ENCODE assay signal across 32 cellular contexts in genomic region chr12:112778400-112778799, GRCh38. TPM values are rescaled to one million over a fixed set of nuclear protein-coding genes. Genes with fewer than 3 reads are reported as not detected.
"Had no signal": no experiment of that assay in that cellular context is flagged by ENCODE, and none has a peak within 500 bp of the region (broad histone marks: within the 10 kb centered on the region; RNA-seq: fewer than 3 reads in every experiment).

No MANE protein-coding gene starts in this region.

- DNase-seq: dorsolateral prefrontal cortex; effector CD8-positive, alpha-beta T cell; foreskin fibroblast; gastrocnemius medialis; head of caudate nucleus; kidney; left lung; mesenchymal stem cell; mucosa of descending colon; naive B cell; nucleus accumbens; sigmoid colon; stimulated activated CD4-positive, alpha-beta T cell treated with anti-CD3 and anti-CD28 coated beads, Interleukin-2, amount 100 ng/mL, for 24 hours; stimulated activated CD4-positive, alpha-beta T cell treated with anti-CD3 and anti-CD28 coated beads, Interleukin-4, amount 100 ng/mL, for 24 hours; stimulated activated naive CD4-positive, alpha-beta T cell treated with Interleukin-2 at 50 U/mL for 16 hours; stomach; tibial artery had no signal

- H3K27ac Mint-ChIP-seq: endodermal cell; mesothelial cell of epicardium; naive B cell; nephron; stimulated activated effector memory CD8-positive, alpha-beta T cell treated with anti-CD3 and anti-CD28 coated beads, Interleukin-12 subunit alpha, Interleukin-12 subunit beta, amount 100 ng/mL, for 72 hours; type B pancreatic cell had no signal

- H3K4me1 Mint-ChIP-seq: mesothelial cell of epicardium; naive B cell; nephron; stimulated activated effector memory CD8-positive, alpha-beta T cell treated with anti-CD3 and anti-CD28 coated beads, Interleukin-12 subunit alpha, Interleukin-12 subunit beta, amount 100 ng/mL, for 72 hours had no signal

- H3K36me3 Mint-ChIP-seq: mesothelial cell of epicardium; naive B cell; stimulated activated effector memory CD8-positive, alpha-beta T cell treated with anti-CD3 and anti-CD28 coated beads, Interleukin-12 subunit alpha, Interleukin-12 subunit beta, amount 100 ng/mL, for 72 hours; type B pancreatic cell had no signal

- H3K27ac ChIP-seq: epithelial cell of prostate, gastrocnemius medialis, left lung, prostate gland, right atrium auricular region, sigmoid colon, stomach, tibial artery had no signal

- H3K9me3 ChIP-seq: gastrocnemius medialis, left lung, mucosa of descending colon, prostate gland, right atrium auricular region, sigmoid colon, stomach had no signal

- H3K4me3 Mint-ChIP-seq: endodermal cell; mesothelial cell of epicardium; naive B cell; nephron; stimulated activated effector memory CD8-positive, alpha-beta T cell treated with anti-CD3 and anti-CD28 coated beads, Interleukin-12 subunit alpha, Interleukin-12 subunit beta, amount 100 ng/mL, for 72 hours; type B pancreatic cell had no signal

- H3K36me3 ChIP-seq: gastrocnemius medialis, left lung, prostate gland, right atrium auricular region, sigmoid colon, stomach, tibial artery had no signal

- ATAC-seq: esophagus mucosa; gastrocnemius medialis; left lung; mucosa of descending colon; stimulated activated effector memory CD8-positive, alpha-beta T cell treated with anti-CD3 and anti-CD28 coated beads, Interleukin-12 subunit alpha, Interleukin-12 subunit beta, amount 100 ng/mL, for 72 hours had no signal

- H3K4me3 ChIP-seq: dorsolateral prefrontal cortex, gastrocnemius medialis, left lung, mucosa of descending colon, prostate gland, right atrium auricular region, sigmoid colon, stomach, tibial artery had no signal

- H3K9me3 Mint-ChIP-seq: endodermal cell; nephron; stimulated activated effector memory CD8-positive, alpha-beta T cell treated with anti-CD3 and anti-CD28 coated beads, Interleukin-12 subunit alpha, Interleukin-12 subunit beta, amount 100 ng/mL, for 72 hours had no signal

- H3K4me1 ChIP-seq: gastrocnemius medialis, left lung, prostate gland, right atrium auricular region, sigmoid colon, stomach, tibial artery had no signal

- H3K27me3 ChIP-seq: gastrocnemius medialis, right atrium auricular region, tibial artery had no signal

RNA-seq across cellular contexts. Expression of gene RPH3A, which starts 13.1 kb away (rescaled TPM):
- total RNA-seq: endodermal cell, esophagus mucosa, glomerular endothelial cell, lower leg skin, lung microvascular endothelial cell, mesothelial cell of epicardium, osteocyte, prostate gland, right atrium auricular region, skeletal muscle tissue, stomach, subcutaneous adipose tissue had no signal
- polyA plus RNA-seq: stomach had no signal
